ENCODE assay signal across 11 cellular contexts in genomic region chr7:23472046-23472445, GRCh38. TPM values are rescaled to one million over a fixed set of nuclear protein-coding genes. Genes with fewer than 3 reads are reported as not detected.
DNase-seq lines count a peak whose midpoint lies in the region; ATAC-seq and TF ChIP-seq lines count a peak whose summit lies in the region.
"Had no signal": no experiment of that assay in that cellular context is flagged by ENCODE, and none has a peak within 500 bp of the region (broad histone marks: within the 10 kb centered on the region; RNA-seq: fewer than 3 reads in every experiment).

No MANE protein-coding gene starts in this region.

- H3K36me3 ChIP-seq in RWPE2 (ENCODE audit: low read depth), result peaks cover 10% of the 10 kb centered on the region

- H3K9me3 ChIP-seq in RWPE2 (ENCODE audit: severe bottlenecking) (no peaks in the 10 kb centered on the region), iPS-18c (ENCODE audit: control insufficient read depth, insufficient read depth, low read length) (no peaks in the 10 kb centered on the region)

- ATAC-seq in RWPE2 (ENCODE audit: low read depth), result no peak

- no peaks in the 10 kb centered on the region for H3K9me3 Mint-ChIP-seq in HFFc6

- H3K4me1 Mint-ChIP-seq in HFFc6 (ENCODE audit: low read depth), result peaks cover 43% of the 10 kb centered on the region

- TF ChIP-seq CTCF in HFFc6 (IDR thresholded peaks at IDR 0.05), result no peak
- no peak for TF ChIP-seq CTCF in RWPE2 (IDR thresholded peaks at IDR 0.05; ENCODE audit: poor library complexity, severe bottlenecking)

- DNase-seq in DMS 273 (lab: John Stamatoyannopoulos, UW; ENCODE audit: unreplicated experiment), result peak; percentile 55
- DNase-seq in DMS 273 treated with DMSO at 0.1 percent for 48 hours (lab: John Stamatoyannopoulos, UW), result no peak
- DNase-seq in HFFc6, result no peak
- DNase-seq in RWPE2 (ENCODE audit: low spot score), result no peak
- DNase-seq in EL, result no peak
- no peak for DNase-seq in ACHN
- DNase-seq in hepatic stellate cell (ENCODE audit: low spot score), result no peak
- DNase-seq: activated CD4-positive, CD25-positive, alpha-beta regulatory T cell treated with anti-CD3 and anti-CD28 coated beads, Interleukin-2, amount 50 U/mL, for 72 hours; activated naive CD4-positive, alpha-beta T cell had no signal

- in situ Hi-C loops in ACHN (cut with HindIII; ENCODE audit: low pct_ligation_motif_present, low pct_unique_long_range_greater_than_20kb, low sequenced_read_pairs), result no loop called here

- H3K4me3 ChIP-seq in RWPE2 (ENCODE audit: severe bottlenecking) (peak overlapping the region; percentile 56), iPS-18c (ENCODE audit: insufficient read depth, low read depth, low read length) (peak overlapping the region; percentile 71; the same call in 1 of the 2 replicates)
- H3K4me3 ChIP-seq: lung had no signal

- no peaks in the 10 kb centered on the region; the same call in 1 of the 2 replicates for H3K36me3 Mint-ChIP-seq in HFFc6 (ENCODE audit: low read depth)

- peak overlapping the region; percentile 92 for H3K27ac ChIP-seq in RWPE2 (ENCODE audit: poor library complexity, severe bottlenecking)

- 0 out of 2 replicates have a peak overlapping the region, but pooled peaks have one; percentile 88 for H3K4me3 Mint-ChIP-seq in HFFc6

- H3K27me3 Mint-ChIP-seq in HFFc6 (ENCODE audit: insufficient read depth), result peaks cover 27% of the 10 kb centered on the region

- peaks cover 16% of the 10 kb centered on the region for H3K4me1 ChIP-seq in RWPE2 (ENCODE audit: insufficient read depth, poor library complexity, severe bottlenecking)

- H3K27me3 ChIP-seq in RWPE2 (ENCODE audit: insufficient read depth, poor library complexity, severe bottlenecking), result no peaks in the 10 kb centered on the region

- no peak overlapping the region for H3K27ac Mint-ChIP-seq in HFFc6

RNA-seq across cellular contexts. Expression of gene IGF2BP3, which starts 1.8 kb away (rescaled TPM):
- 10 to 100 TPM; 23.8 to 33.1 (median 31.0) TPM for total RNA-seq in HFFc6 (2021; fragmentation: NEBNext Ultra II Directional; extraction: Animal tissue kit (Norgen Biotek cat#: 25700))

RNA-seq across cellular contexts. Expression of gene TRA2A, which starts 59.7 kb away (rescaled TPM):
- total RNA-seq in HFFc6 (2021; fragmentation: NEBNext Ultra II Directional; extraction: Animal tissue kit (Norgen Biotek cat#: 25700)), result 10 to 100 TPM; 85.5 to 97.8 (median 92.5) TPM
